Comparison of ENCODE assay signal across 14 cellular contexts in genomic region chr15:85011210-85011571, GRCh38. TPM values are rescaled to one million over a fixed set of nuclear protein-coding genes. Genes with fewer than 3 reads are reported as not detected.
DNase-seq lines count a peak whose midpoint lies in the region; ATAC-seq and TF ChIP-seq lines count a peak whose summit lies in the region.
"Had no signal": no experiment of that assay in that cellular context is flagged by ENCODE, and none has a peak within 500 bp of the region (broad histone marks: within the 10 kb centered on the region; RNA-seq: fewer than 3 reads in every experiment).

No MANE protein-coding gene starts in this region.

- no peak overlapping the region for H3K4me3 Mint-ChIP-seq in activated naive CD4-positive, alpha-beta T cell treated with anti-CD3 and anti-CD28 coated beads, Interleukin-2, amount 50 U/mL, for 24 hours
- H3K4me3 Mint-ChIP-seq in activated naive CD4-positive, alpha-beta T cell treated with anti-CD3 and anti-CD28 coated beads, Interleukin-2, amount 10 ng/mL, durations not matched to agents 7 days and 5 days = no peak overlapping the region
- H3K4me3 Mint-ChIP-seq in osteocyte (ENCODE audit: unreplicated experiment) = no peak overlapping the region
- H3K4me3 Mint-ChIP-seq in type B pancreatic cell = no peak overlapping the region

- CTCF ChIA-PET in activated naive CD4-positive, alpha-beta T cell treated with anti-CD3 and anti-CD28 coated beads, Interleukin-2, amount 10 ng/mL, durations not matched to agents 7 days and 5 days (lab: Charles Lee) = no interaction called here

- peaks cover 2% of the 10 kb centered on the region for H3K36me3 Mint-ChIP-seq in activated naive CD4-positive, alpha-beta T cell treated with anti-CD3 and anti-CD28 coated beads, Interleukin-2, amount 50 U/mL, for 24 hours
- H3K36me3 Mint-ChIP-seq in activated naive CD4-positive, alpha-beta T cell treated with anti-CD3 and anti-CD28 coated beads, Interleukin-2, amount 10 ng/mL, durations not matched to agents 7 days and 5 days = peaks cover 3% of the 10 kb centered on the region
- H3K36me3 Mint-ChIP-seq in osteocyte (ENCODE audit: unreplicated experiment) = no peaks in the 10 kb centered on the region
- peaks cover 5% of the 10 kb centered on the region for H3K36me3 Mint-ChIP-seq in type B pancreatic cell

- no peak for DNase-seq in activated naive CD4-positive, alpha-beta T cell treated with anti-CD3 and anti-CD28 coated beads, Interleukin-2, amount 10 ng/mL, durations not matched to agents 7 days and 5 days
- DNase-seq in left ventricle myocardium superior (no peak), osteocyte (ENCODE audit: extremely low spot score, unreplicated experiment) (no peak), type B pancreatic cell (ENCODE audit: extremely low spot score, unreplicated experiment) (no peak), T-helper 9 cell (no peak), UCSD-AML1 (lab: John Stamatoyannopoulos, UW; ENCODE audit: unreplicated experiment) (no peak)
- DNase-seq: activated naive CD4-positive, alpha-beta T cell treated with anti-CD3 and anti-CD28 coated beads, Interleukin-2, amount 50 U/mL, for 16 hours; COR-L47; erythroblast; GM23248; NCI-H226; stimulated activated CD4-positive, alpha-beta T cell treated with anti-CD3 and anti-CD28 coated beads, Interleukin-2, amount 100 ng/mL, for 48 hours had no signal

- peak; percentile 12 for ATAC-seq in left ventricle myocardium superior
- ATAC-seq in GM21390 (IDR thresholded peaks at IDR 0.05; ENCODE audit: unreplicated experiment) = no peak

- H3K27ac Mint-ChIP-seq in activated naive CD4-positive, alpha-beta T cell treated with anti-CD3 and anti-CD28 coated beads, Interleukin-2, amount 50 U/mL, for 24 hours = peak overlapping the region; percentile 38
- no peak overlapping the region for H3K27ac Mint-ChIP-seq in activated naive CD4-positive, alpha-beta T cell treated with anti-CD3 and anti-CD28 coated beads, Interleukin-2, amount 10 ng/mL, durations not matched to agents 7 days and 5 days
- H3K27ac Mint-ChIP-seq in osteocyte (ENCODE audit: unreplicated experiment) (peak overlapping the region; percentile 67), type B pancreatic cell (peak overlapping the region; percentile 60)

- no peaks in the 10 kb centered on the region for H3K9me3 Mint-ChIP-seq in activated naive CD4-positive, alpha-beta T cell treated with anti-CD3 and anti-CD28 coated beads, Interleukin-2, amount 50 U/mL, for 24 hours
- peaks cover 2% of the 10 kb centered on the region for H3K9me3 Mint-ChIP-seq in activated naive CD4-positive, alpha-beta T cell treated with anti-CD3 and anti-CD28 coated beads, Interleukin-2, amount 10 ng/mL, durations not matched to agents 7 days and 5 days
- H3K9me3 Mint-ChIP-seq in osteocyte (ENCODE audit: unreplicated experiment) = no peaks in the 10 kb centered on the region
- peaks cover 4% of the 10 kb centered on the region for H3K9me3 Mint-ChIP-seq in type B pancreatic cell

- H3K27me3 Mint-ChIP-seq in activated naive CD4-positive, alpha-beta T cell treated with anti-CD3 and anti-CD28 coated beads, Interleukin-2, amount 50 U/mL, for 24 hours = no peaks in the 10 kb centered on the region
- no peaks in the 10 kb centered on the region for H3K27me3 Mint-ChIP-seq in activated naive CD4-positive, alpha-beta T cell treated with anti-CD3 and anti-CD28 coated beads, Interleukin-2, amount 10 ng/mL, durations not matched to agents 7 days and 5 days
- H3K27me3 Mint-ChIP-seq in osteocyte (ENCODE audit: unreplicated experiment) (no peaks in the 10 kb centered on the region), type B pancreatic cell (no peaks in the 10 kb centered on the region)

- peaks cover 74% of the 10 kb centered on the region for H3K4me1 Mint-ChIP-seq in activated naive CD4-positive, alpha-beta T cell treated with anti-CD3 and anti-CD28 coated beads, Interleukin-2, amount 50 U/mL, for 24 hours
- peaks cover 7% of the 10 kb centered on the region for H3K4me1 Mint-ChIP-seq in activated naive CD4-positive, alpha-beta T cell treated with anti-CD3 and anti-CD28 coated beads, Interleukin-2, amount 10 ng/mL, durations not matched to agents 7 days and 5 days
- peaks cover 16% of the 10 kb centered on the region for H3K4me1 Mint-ChIP-seq in osteocyte (ENCODE audit: unreplicated experiment)
- peaks cover 39% of the 10 kb centered on the region for H3K4me1 Mint-ChIP-seq in type B pancreatic cell (ENCODE audit: unreplicated experiment)

- TF ChIP-seq CTCF in osteocyte (IDR thresholded peaks at IDR 0.05) = no peak
- no peak for TF ChIP-seq CTCF in type B pancreatic cell (conservative IDR thresholded peaks at IDR 0.05)

- intact Hi-C loops in left ventricle myocardium superior (cut with micrococcal nuclease) = no loop called here

RNA-seq across cellular contexts. Expression of gene PDE8A, which starts 29.5 kb away (rescaled TPM):
- 14.9 TPM for total RNA-seq in left ventricle myocardium superior
- 23.7 and 24.0 TPM in 2 replicates for total RNA-seq in osteocyte
- total RNA-seq in type B pancreatic cell (ENCODE audit: low replicate concordance) = 22.8 and 41.8 TPM in 2 replicates
